Comparison of ENCODE assay signal across 25 cellular contexts in the genomic region with DNA sequence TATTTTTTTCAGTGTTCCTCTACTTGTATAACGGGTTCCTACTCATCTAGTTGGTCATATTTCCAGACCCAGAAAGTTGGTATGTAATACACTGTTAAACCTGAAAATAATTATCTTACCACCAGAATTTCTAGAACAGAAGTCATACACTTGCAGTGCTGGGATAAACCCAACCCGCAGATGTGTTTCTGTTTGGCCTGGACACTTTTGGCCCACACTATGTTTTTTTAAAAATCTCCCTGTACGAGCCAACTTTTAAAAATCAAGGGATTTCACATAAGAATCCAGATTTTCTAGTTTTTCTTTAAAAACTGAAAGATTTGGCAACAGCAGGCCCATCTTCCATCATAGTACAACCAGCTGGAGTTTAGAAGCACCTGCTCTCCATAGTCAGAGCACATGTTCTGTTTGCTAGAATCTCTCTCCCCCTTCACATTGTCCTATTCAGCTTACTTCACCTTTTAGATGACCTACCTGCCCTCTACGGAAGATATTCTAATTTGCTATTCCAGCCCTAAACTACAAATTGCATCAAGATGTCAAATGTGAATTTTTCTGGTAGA.
"Had no signal": no experiment of that assay in that cellular context is flagged by ENCODE, and none has a peak within 500 bp of the region (broad histone marks: within the 10 kb centered on the region; RNA-seq: fewer than 3 reads in every experiment).

No MANE protein-coding gene starts in this region.

- H3K4me3 Mint-ChIP-seq: memory B cell; natural killer cell treated with Interleukin-12 subunit alpha and Interleukin-12 subunit beta and Interleukin-15 and Interleukin-18, amount 100 ng/mL, for 72 hours; neural crest cell had no signal

- H3K36me3 Mint-ChIP-seq: memory B cell; natural killer cell treated with Interleukin-12 subunit alpha and Interleukin-12 subunit beta and Interleukin-15 and Interleukin-18, amount 100 ng/mL, for 72 hours had no signal

- H3K4me1 Mint-ChIP-seq: memory B cell had no signal

- DNase-seq: dermis blood vessel endothelial cell; effector memory CD4-positive, alpha-beta T cell; foreskin melanocyte; hippocampal formation; left colon; pancreas; retina; right lobe of liver; stimulated activated CD4-positive, alpha-beta T cell treated with anti-CD3 and anti-CD28 coated beads, Interleukin-12 subunit alpha, Interleukin-12 subunit beta, amount 100 ng/mL, for 4 hours; stimulated activated CD4-positive, alpha-beta T cell treated with anti-CD3 and anti-CD28 coated beads, Interleukin-1b, Interleukin-23, amount 100 ng/mL, for 48 hours; stimulated activated CD4-positive, alpha-beta T cell treated with anti-CD3 and anti-CD28 coated beads, Interleukin-4, amount 100 ng/mL, for 1 hour; stimulated activated CD8-positive, alpha-beta memory T cell treated with anti-CD3 and anti-CD28 coated beads, Interleukin-4, amount 100 ng/mL, for 48 hours; stimulated activated naive CD4-positive, alpha-beta T cell treated with Interleukin-2 at 50 U/mL for 16 hours; stomach; testis; tibial artery; upper lobe of left lung had no signal

- H3K9me3 ChIP-seq: neutrophil, pancreas, right lobe of liver, testis, tibial artery, upper lobe of left lung had no signal

- H3K4me1 ChIP-seq: pancreas, right lobe of liver, testis, tibial artery had no signal

- H3K9me3 Mint-ChIP-seq: natural killer cell treated with Interleukin-12 subunit alpha and Interleukin-12 subunit beta and Interleukin-15 and Interleukin-18, amount 100 ng/mL, for 72 hours had no signal

- ATAC-seq: left colon; natural killer cell treated with Interleukin-12 subunit alpha and Interleukin-12 subunit beta and Interleukin-15 and Interleukin-18, amount 100 ng/mL, for 72 hours; pancreas; right lobe of liver had no signal

- H3K36me3 ChIP-seq: esophagus muscularis mucosa, neutrophil, pancreas, right lobe of liver, stomach, tibial artery, upper lobe of left lung had no signal

- H3K27ac Mint-ChIP-seq: memory B cell; natural killer cell treated with Interleukin-12 subunit alpha and Interleukin-12 subunit beta and Interleukin-15 and Interleukin-18, amount 100 ng/mL, for 72 hours had no signal

- H3K27ac ChIP-seq: coronary artery, esophagus muscularis mucosa, neutrophil, pancreas, right lobe of liver, stomach, testis, tibial artery, upper lobe of left lung had no signal

- H3K4me3 ChIP-seq: coronary artery, esophagus muscularis mucosa, lung, pancreas, right lobe of liver, smooth muscle cell, stomach, testis, tibial artery, upper lobe of left lung had no signal

- H3K27me3 ChIP-seq: esophagus muscularis mucosa, neutrophil, pancreas, right lobe of liver, stomach, testis, upper lobe of left lung had no signal
